ENCODE assay signal across 13 cellular contexts in the genomic region with DNA sequence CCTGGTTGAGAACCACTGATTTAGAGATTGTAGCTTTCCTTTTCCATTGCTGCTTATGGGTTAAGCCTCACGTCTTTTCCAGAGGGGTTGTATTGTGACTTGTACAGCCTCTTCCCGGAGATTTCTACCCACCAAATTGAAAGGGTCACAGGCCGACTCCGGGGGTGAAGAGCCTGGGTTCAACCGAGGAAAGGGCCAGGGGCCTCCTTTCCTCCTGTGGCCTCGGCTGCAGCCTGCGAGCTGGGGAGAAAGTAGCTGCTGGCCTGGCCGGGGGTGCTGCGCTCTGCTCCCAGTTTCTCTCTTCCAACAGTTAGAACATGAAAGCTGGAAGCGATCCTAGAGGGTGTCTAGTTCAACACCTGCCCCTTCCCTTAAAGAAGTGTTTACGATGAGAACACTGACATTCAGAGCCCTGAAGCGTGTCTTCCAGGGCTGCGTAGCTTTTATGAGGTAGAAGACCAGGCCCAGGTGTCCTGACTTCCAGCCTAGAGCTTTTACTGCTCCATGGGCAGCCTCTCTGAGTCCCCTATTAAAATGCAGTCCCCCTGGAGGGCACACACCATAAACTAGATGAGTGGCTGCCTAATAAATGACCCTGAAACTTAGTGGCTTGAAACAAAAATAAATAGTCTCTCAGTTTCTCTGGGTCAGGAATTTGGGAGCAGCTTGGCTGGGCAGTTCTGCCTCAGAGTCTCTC. TPM values are rescaled to one million over a fixed set of nuclear protein-coding genes. Genes with fewer than 3 reads are reported as not detected.
DNase-seq lines count a peak whose midpoint lies in the region; ATAC-seq and TF ChIP-seq lines count a peak whose summit lies in the region.
"Had no signal": no experiment of that assay in that cellular context is flagged by ENCODE, and none has a peak within 500 bp of the region (broad histone marks: within the 10 kb centered on the region; RNA-seq: fewer than 3 reads in every experiment).

No MANE protein-coding gene starts in this region.

- H3K4me3 Mint-ChIP-seq in activated CD4-positive, alpha-beta memory T cell treated with anti-CD3 and anti-CD28 coated beads, Interleukin-2, amount 10 ng/mL, durations not matched to agents 7 days and 5 days = peak overlapping the region; percentile 72
- H3K4me3 Mint-ChIP-seq in activated CD4-positive, alpha-beta memory T cell treated with anti-CD3 and anti-CD28 coated beads for 36 hours = no peak overlapping the region

- no peaks in the 10 kb centered on the region for H3K36me3 ChIP-seq in HEK293 (ENCODE audit: control insufficient read depth in 2 of 2, insufficient read depth in 1 of 2, low read length in 2 of 2)
- H3K36me3 ChIP-seq: BLaER1 treated with 17β-estradiol and CSF1 and Interleukin-3, amounts not matched to agents 10 nM and 100 nM; pancreas had no signal

- H3K27ac ChIP-seq in HEK293 (ENCODE audit: extremely low read depth, low read depth, low read length) (no peak overlapping the region), cingulate gyrus (ENCODE audit: low read depth, low read length) (peak overlapping the region; percentile 75)
- H3K27ac ChIP-seq: BLaER1 treated with 17β-estradiol and CSF1 and Interleukin-3, amounts not matched to agents 10 nM and 100 nM; pancreas had no signal

- H3K9me3 Mint-ChIP-seq in activated CD4-positive, alpha-beta memory T cell treated with anti-CD3 and anti-CD28 coated beads, Interleukin-2, amount 10 ng/mL, durations not matched to agents 7 days and 5 days = no peaks in the 10 kb centered on the region
- no peaks in the 10 kb centered on the region for H3K9me3 Mint-ChIP-seq in activated CD4-positive, alpha-beta memory T cell treated with anti-CD3 and anti-CD28 coated beads for 36 hours

- H3K4me1 ChIP-seq in HEK293 (ENCODE audit: control insufficient read depth, insufficient read depth, low read length) = no peaks in the 10 kb centered on the region; the same call in 1 of the 2 replicates
- H3K4me1 ChIP-seq: pancreas had no signal

- H3K27me3 Mint-ChIP-seq in activated CD4-positive, alpha-beta memory T cell treated with anti-CD3 and anti-CD28 coated beads, Interleukin-2, amount 10 ng/mL, durations not matched to agents 7 days and 5 days = no peaks in the 10 kb centered on the region
- no peaks in the 10 kb centered on the region for H3K27me3 Mint-ChIP-seq in activated CD4-positive, alpha-beta memory T cell treated with anti-CD3 and anti-CD28 coated beads for 36 hours

- no peak overlapping the region for H3K27ac Mint-ChIP-seq in activated CD4-positive, alpha-beta memory T cell treated with anti-CD3 and anti-CD28 coated beads, Interleukin-2, amount 10 ng/mL, durations not matched to agents 7 days and 5 days
- no peak overlapping the region for H3K27ac Mint-ChIP-seq in activated CD4-positive, alpha-beta memory T cell treated with anti-CD3 and anti-CD28 coated beads for 36 hours

- no peaks in the 10 kb centered on the region for H3K36me3 Mint-ChIP-seq in activated CD4-positive, alpha-beta memory T cell treated with anti-CD3 and anti-CD28 coated beads, Interleukin-2, amount 10 ng/mL, durations not matched to agents 7 days and 5 days (ENCODE audit: low read depth)
- H3K36me3 Mint-ChIP-seq in activated CD4-positive, alpha-beta memory T cell treated with anti-CD3 and anti-CD28 coated beads for 36 hours = no peaks in the 10 kb centered on the region

- no peak for DNase-seq in activated CD4-positive, alpha-beta memory T cell treated with anti-CD3 and anti-CD28 coated beads, Interleukin-2, amount 10 ng/mL, durations not matched to agents 7 days and 5 days
- DNase-seq in activated CD4-positive, alpha-beta memory T cell treated with anti-CD3 and anti-CD28 coated beads for 36 hours = no peak
- DNase-seq in renal cortical epithelial cell (ENCODE audit: low read depth) (peak; percentile 53), NCI-H146 (lab: John Stamatoyannopoulos, UW) (no peak), NCI-H187 (lab: John Stamatoyannopoulos, UW) (no peak), Right ventricle myocardium superior (no peak)
- DNase-seq: amniotic stem cell, foreskin melanocyte, GF-D8 had no signal

- peaks cover 24% of the 10 kb centered on the region for H3K4me1 Mint-ChIP-seq in activated CD4-positive, alpha-beta memory T cell treated with anti-CD3 and anti-CD28 coated beads, Interleukin-2, amount 10 ng/mL, durations not matched to agents 7 days and 5 days
- peaks cover 7% of the 10 kb centered on the region for H3K4me1 Mint-ChIP-seq in activated CD4-positive, alpha-beta memory T cell treated with anti-CD3 and anti-CD28 coated beads for 36 hours (ENCODE audit: low read depth)

- POLR2A ChIA-PET in activated CD4-positive, alpha-beta memory T cell treated with anti-CD3 and anti-CD28 coated beads, Interleukin-2, amount 10 ng/mL, durations not matched to agents 7 days and 5 days (lab: Charles Lee) = interaction anchor here (0.7 to 1.8 kb wide), 5 partner anchors 25 to 417 kb away, joined by 3 to 5 read pairs (median 4); partner anchors contain the start of genes RPS6 and RRAGA
- POLR2A ChIA-PET in activated CD4-positive, alpha-beta memory T cell treated with anti-CD3 and anti-CD28 coated beads for 36 hours (lab: Charles Lee) = interaction anchor here (1.3 kb wide), 1 partner anchor 12 kb away, joined by 3 read pairs; no protein-coding TSS in a partner anchor
- POLR2A ChIA-PET in HEK293 (lab: Yijun Ruan, JAX) = interaction anchor here (0.9 to 1.5 kb wide), 2 partner anchors 416 to 457 kb away, joined by 3 to 4 read pairs; partner anchors contain the start of gene RRAGA

- H3K4me3 ChIP-seq in HEK293 (ENCODE audit: low read depth, low read length) = no peak overlapping the region

- ATAC-seq in Right ventricle myocardium superior (ENCODE audit: poor library complexity) = no peak

- no peaks in the 10 kb centered on the region for H3K9me3 ChIP-seq in HEK293 (ENCODE audit: control insufficient read depth, insufficient read depth, low read depth, low read length)
- H3K9me3 ChIP-seq: pancreas had no signal

- intact Hi-C loops in activated CD4-positive, alpha-beta memory T cell treated with anti-CD3 and anti-CD28 coated beads for 36 hours (cut with micrococcal nuclease) = loop anchor here (5.0 kb wide), 1 partner anchor 457 kb away; no protein-coding TSS in a partner anchor
- intact Hi-C loops in Right ventricle myocardium superior (cut with DNase I) = no loop called here

- CTCF ChIA-PET in activated CD4-positive, alpha-beta memory T cell treated with anti-CD3 and anti-CD28 coated beads, Interleukin-2, amount 10 ng/mL, durations not matched to agents 7 days and 5 days (lab: Charles Lee) = interaction anchor here (0.6 to 3.6 kb wide), 64 partner anchors 10 to 855 kb away, joined by 3 to 52 read pairs (median 4); partner anchors contain the start of genes ACER2, DENND4C, RPS6 and RRAGA
- CTCF ChIA-PET in activated CD4-positive, alpha-beta memory T cell treated with anti-CD3 and anti-CD28 coated beads for 36 hours (lab: Charles Lee) = interaction anchor here (0.6 to 3.8 kb wide), 55 partner anchors 10 to 1645 kb away, joined by 3 to 51 read pairs (median 4); partner anchors contain the start of gene RRAGA
- CTCF ChIA-PET in HEK293 (lab: Yijun Ruan, JAX) = interaction anchor here (0.5 to 3.1 kb wide), 74 partner anchors 9 to 1893 kb away, joined by 3 to 42 read pairs (median 3); partner anchors contain the start of gene RRAGA

- no peak for TF ChIP-seq CTCF in HEK293 (tag by site-specific recombination; IDR thresholded peaks at IDR 0.05)

TF ChIP-seq in HEK293, 187 proteins besides CTCF, POLR2A, EP300 and RAD21:
- TF ChIP-seq ZNF10 (tag by site-specific recombination; IDR thresholded peaks at IDR 0.05) = no peak
- TF ChIP-seq ZNF423 (tag by site-specific recombination; IDR thresholded peaks at IDR 0.05) = peak; percentile 51; the same call in 1 of the 2 replicates
- no peak for TF ChIP-seq ZNF239 (tag by site-specific recombination; IDR thresholded peaks at IDR 0.05)
- no peak; the same call in 1 of the 2 replicates for TF ChIP-seq FEZF1 (tag by site-specific recombination; IDR thresholded peaks at IDR 0.05)
- peak; percentile 26; the same call in 1 of the 2 replicates for TF ChIP-seq GLIS1 (tag by site-specific recombination; IDR thresholded peaks at IDR 0.05)
- peak; percentile 95 for TF ChIP-seq ZIC2 (tag by site-specific recombination; IDR thresholded peaks at IDR 0.05)
- TF ChIP-seq, protein P1, sequence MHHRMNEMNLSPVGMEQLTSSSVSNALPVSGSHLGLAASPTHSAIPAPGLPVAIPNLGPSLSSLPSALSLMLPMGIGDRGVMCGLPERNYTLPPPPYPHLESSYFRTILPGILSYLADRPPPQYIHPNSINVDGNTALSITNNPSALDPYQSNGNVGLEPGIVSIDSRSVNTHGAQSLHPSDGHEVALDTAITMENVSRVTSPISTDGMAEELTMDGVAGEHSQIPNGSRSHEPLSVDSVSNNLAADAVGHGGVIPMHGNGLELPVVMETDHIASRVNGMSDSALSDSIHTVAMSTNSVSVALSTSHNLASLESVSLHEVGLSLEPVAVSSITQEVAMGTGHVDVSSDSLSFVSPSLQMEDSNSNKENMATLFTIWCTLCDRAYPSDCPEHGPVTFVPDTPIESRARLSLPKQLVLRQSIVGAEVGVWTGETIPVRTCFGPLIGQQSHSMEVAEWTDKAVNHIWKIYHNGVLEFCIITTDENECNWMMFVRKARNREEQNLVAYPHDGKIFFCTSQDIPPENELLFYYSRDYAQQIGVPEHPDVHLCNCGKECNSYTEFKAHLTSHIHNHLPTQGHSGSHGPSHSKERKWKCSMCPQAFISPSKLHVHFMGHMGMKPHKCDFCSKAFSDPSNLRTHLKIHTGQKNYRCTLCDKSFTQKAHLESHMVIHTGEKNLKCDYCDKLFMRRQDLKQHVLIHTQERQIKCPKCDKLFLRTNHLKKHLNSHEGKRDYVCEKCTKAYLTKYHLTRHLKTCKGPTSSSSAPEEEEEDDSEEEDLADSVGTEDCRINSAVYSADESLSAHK (tag by site-specific recombination; IDR thresholded peaks at IDR 0.05) = 0 out of 2 replicates have a peak, but pooled peaks have one; percentile 28
- TF ChIP-seq ZBTB8A (tag by site-specific recombination; IDR thresholded peaks at IDR 0.05) = peak; percentile 36; the same call in 1 of the 2 replicates
- no peak for TF ChIP-seq ZEB2 (tag by site-specific recombination; IDR thresholded peaks at IDR 0.05)
- no peak for TF ChIP-seq ZNF324 (tag by site-specific recombination; IDR thresholded peaks at IDR 0.05)
- TF ChIP-seq ZNF549 (tag by site-specific recombination; IDR thresholded peaks at IDR 0.05) = no peak
- 0 out of 2 replicates have a peak, but pooled peaks have one; percentile 48 for TF ChIP-seq HOXD13 (CRISPR knock-in tag; IDR thresholded peaks at IDR 0.05; ENCODE audit: borderline replicate concordance)
- TF ChIP-seq ZNF394 (tag by site-specific recombination; IDR thresholded peaks at IDR 0.05; ENCODE audit: borderline replicate concordance) = no peak

RNA-seq across cellular contexts. Expression of gene ACER2, which starts 56.9 kb away (rescaled TPM):
- 1 to 10 TPM; 3.2 to 3.3 TPM for total RNA-seq in activated CD4-positive, alpha-beta memory T cell treated with anti-CD3 and anti-CD28 coated beads, Interleukin-2, amount 10 ng/mL, durations not matched to agents 7 days and 5 days
- total RNA-seq in activated CD4-positive, alpha-beta memory T cell treated with anti-CD3 and anti-CD28 coated beads for 36 hours = 1 to 10 TPM; 1.8 TPM
- total RNA-seq in renal cortical epithelial cell (4.5 and 13.4 TPM in 2 replicates), Right ventricle myocardium superior (3.4 TPM)
